1 cellular context compared by ENCODE assay signal in genomic region chr3:52245322-52246263, GRCh38.
TF ChIP-seq lines count a peak whose summit lies in the region.

PPM1M (plus strand) TSS chr3:52245759; CDS start chr3:52245825, 66 bp downstream.

TF ChIP-seq in HCT116, 20 proteins besides CTCF, POLR2A, EP300 and RAD21 (continued from another document):
- no peak for TF ChIP-seq ZBTB33 (IDR thresholded peaks at IDR 0.05; ENCODE audit: extremely low read depth, insufficient replicate concordance, low read length)
TF ChIP-seq in HCT116: peak in this region for 2.
